Comparison of ENCODE assay signal across 9 cellular contexts in genomic region chr1:36320767-36321118, GRCh38. TPM values are rescaled to one million over a fixed set of nuclear protein-coding genes. Genes with fewer than 3 reads are reported as not detected.
A peak's percentile ranks its signal among the peaks of the same experiment; 100 is the strongest.
DNase-seq lines count a peak whose midpoint lies in the region; ATAC-seq and TF ChIP-seq lines count a peak whose summit lies in the region.
"Had no signal": no experiment of that assay in that cellular context is flagged by ENCODE, and none has a peak within 500 bp of the region (broad histone marks: within the 10 kb centered on the region; RNA-seq: fewer than 3 reads in every experiment).

No MANE protein-coding gene starts in this region.

- 95% methylated on average over 22 of the region's 23 CpGs for WGBS in SK-N-SH (ENCODE audit: low lambda C conversion rate)

- no peak overlapping the region for H2AFZ ChIP-seq in SK-N-SH (ENCODE audit: low read depth)

- H3F3A ChIP-seq in SK-N-SH (replicated peaks; ENCODE audit: insufficient read depth) = peaks cover 8% of the 10 kb centered on the region

- no peak for TF ChIP-seq CTCF in cardiac muscle cell (IDR thresholded peaks at IDR 0.05; ENCODE audit: low read depth, low read length)
- no peak for TF ChIP-seq CTCF in coronary artery (IDR thresholded peaks at IDR 0.05)
- no peak for TF ChIP-seq CTCF in uterus (IDR thresholded peaks at IDR 0.05)
- TF ChIP-seq CTCF in SK-N-SH (IDR thresholded peaks at IDR 0.05) = no peak

- CTCF ChIA-PET in SK-N-SH (lab: Yijun Ruan, JAX) = interaction anchor here (0.6 to 2.5 kb wide), 2 partner anchors 12 to 61 kb away, joined by 3 to 8 read pairs; no protein-coding TSS in a partner anchor

- H3K27me3 ChIP-seq in cardiac muscle cell = no peaks in the 10 kb centered on the region
- H3K27me3 ChIP-seq in mucosa of rectum (ENCODE audit: control insufficient read depth in 2 of 2, insufficient read depth in 2 of 2, low read length in 2 of 2) = peaks cover 0 to 3% of the 10 kb centered on the region in 2 donors
- H3K27me3 ChIP-seq in uterus = no peaks in the 10 kb centered on the region
- H3K27me3 ChIP-seq in SK-N-SH (ENCODE audit: insufficient read depth) = no peaks in the 10 kb centered on the region

- peak overlapping the region in 1 of 2 donors; percentile 52 for H3K9ac ChIP-seq in mucosa of rectum (ENCODE audit: low read depth in 1 of 2, low read length in 2 of 2)
- no peak overlapping the region for H3K9ac ChIP-seq in SK-N-SH

- peaks cover 18% of the 10 kb centered on the region; the same call in 1 of the 2 replicates for H3K79me2 ChIP-seq in SK-N-SH (ENCODE audit: insufficient read depth)

- H3K4me3 ChIP-seq in cardiac muscle cell = no peak overlapping the region
- peak overlapping the region; percentile 91 for H3K4me3 ChIP-seq in coronary artery
- H3K4me3 ChIP-seq in mucosa of rectum (ENCODE audit: low read length in 2 of 2) = peak overlapping the region; percentile 54 to 56
- peak overlapping the region; percentile 36 to 68 for H3K4me3 ChIP-seq in uterus
- H3K4me3 ChIP-seq in SK-N-SH (ENCODE audit: low read depth in 2 of 2, low read length in 1 of 2) = no peak overlapping the region

- no peak overlapping the region for H3K4me2 ChIP-seq in SK-N-SH

- H3K27ac ChIP-seq in cardiac muscle cell (peak overlapping the region; percentile 83), coronary artery (peak overlapping the region; percentile 93 to 98), mucosa of rectum (ENCODE audit: low read depth in 2 of 2, low read length in 2 of 2) (peak overlapping the region; percentile 0 to 79), uterus (peak overlapping the region; percentile 94 to 97), SK-N-SH (ENCODE audit: low read depth in 2 of 2, low read length in 1 of 2) (no peak overlapping the region; a peak in 1 of 4 replicates)

- DNase-seq in cardiac muscle cell (ENCODE audit: low read depth in 1 of 2, low spot score in 1 of 2) (no peak), left cardiac atrium (no peak), coronary artery (ENCODE audit: low spot score) (no peak), uterus (peak in 1 of 2 donors; percentile 36), activated gamma-delta T cell treated with Interleukin-2 at 50 U/mL for 16 hours (no peak), NCI-H1105 treated with DMSO at 0.1 percent for 48 hours (lab: John Stamatoyannopoulos, UW) (no peak), SK-N-SH (no peak)
- DNase-seq: DMS153 had no signal

- POLR2A ChIA-PET in SK-N-SH (lab: Yijun Ruan, JAX) = no interaction called here

- TF ChIP-seq POLR2A in uterus (IDR thresholded peaks at IDR 0.05) = no peak

- peaks cover 31% of the 10 kb centered on the region for H3K4me1 ChIP-seq in cardiac muscle cell (ENCODE audit: low read depth)
- H3K4me1 ChIP-seq in mucosa of rectum (ENCODE audit: control insufficient read depth in 2 of 2, insufficient read depth in 2 of 2, low read length in 2 of 2) = peaks cover 16% of the 10 kb centered on the region in 2 donors
- peaks cover 8 to 12% of the 10 kb centered on the region in 2 donors for H3K4me1 ChIP-seq in uterus
- H3K4me1 ChIP-seq in SK-N-SH (ENCODE audit: control insufficient read depth in 1 of 2, insufficient read depth in 2 of 2, low read depth in 1 of 2, low read length in 1 of 2) = peaks cover 9 to 24% of the 10 kb centered on the region in 2 experiments; a peak in 1 of 4 replicates

- no peak for TF ChIP-seq RAD21 in SK-N-SH (IDR thresholded peaks at IDR 0.05; ENCODE audit: low read length)

- no peak for ATAC-seq in left cardiac atrium

- TF ChIP-seq EP300 in SK-N-SH (IDR thresholded peaks at IDR 0.05; ENCODE audit: borderline replicate concordance in 1 of 2, low read depth in 1 of 2, low read length in 1 of 2) = no peak

- intact Hi-C loops in left cardiac atrium (cut with DNase I) = no loop called here
- intact Hi-C loops in uterus (cut with DNase I; ENCODE audit: low total_unique reads) = no loop called here

- H3K36me3 ChIP-seq in cardiac muscle cell = no peaks in the 10 kb centered on the region
- no peaks in the 10 kb centered on the region for H3K36me3 ChIP-seq in mucosa of rectum (ENCODE audit: control insufficient read depth in 2 of 2, insufficient read depth in 2 of 2, low read length in 2 of 2)
- H3K36me3 ChIP-seq in uterus = no peaks in the 10 kb centered on the region
- peaks cover 0 to 6% of the 10 kb centered on the region in 2 experiments for H3K36me3 ChIP-seq in SK-N-SH (replicated peaks in 1 of 2; ENCODE audit: control insufficient read depth in 1 of 2, insufficient read depth in 2 of 2, low read length in 1 of 2)

- H3K9me3 ChIP-seq in cardiac muscle cell (ENCODE audit: low read depth) (no peaks in the 10 kb centered on the region), mucosa of rectum (ENCODE audit: control insufficient read depth in 2 of 2, low read length in 2 of 2) (no peaks in the 10 kb centered on the region), uterus (no peaks in the 10 kb centered on the region), SK-N-SH (no peaks in the 10 kb centered on the region)

- H4K20me1 ChIP-seq in SK-N-SH (ENCODE audit: insufficient read depth) = 0 out of 2 replicates have a peak, but pooled peaks cover 3% of the 10 kb centered on the region

- H3K9me2 ChIP-seq in SK-N-SH = no peaks in the 10 kb centered on the region

TF ChIP-seq in SK-N-SH, 30 proteins besides CTCF, POLR2A, EP300 and RAD21 (continues in another document):
- no peak for TF ChIP-seq MAX (IDR thresholded peaks at IDR 0.05; ENCODE audit: low read depth)
- no peak for TF ChIP-seq TAF1 (IDR thresholded peaks at IDR 0.05; ENCODE audit: borderline replicate concordance, low read depth, low read length)
- no peak for TF ChIP-seq NRF1 (IDR thresholded peaks at IDR 0.05; ENCODE audit: low read depth, low read length)
- TF ChIP-seq IRF3 (IDR thresholded peaks at IDR 0.05; ENCODE audit: low read depth, low read length) = no peak
- no peak for TF ChIP-seq MXI1 (IDR thresholded peaks at IDR 0.05; ENCODE audit: low read depth, low read length)
- TF ChIP-seq RXRA (IDR thresholded peaks at IDR 0.05; ENCODE audit: borderline replicate concordance, low read depth) = no peak
- TF ChIP-seq USF1 (IDR thresholded peaks at IDR 0.05; ENCODE audit: borderline replicate concordance, low read depth) = no peak
- TF ChIP-seq REST (IDR thresholded peaks at IDR 0.05; ENCODE audit: low read depth, low read length) = no peak
- TF ChIP-seq YY1 (IDR thresholded peaks at IDR 0.05; ENCODE audit: low read depth) = no peak

RNA-seq across cellular contexts. Expression of gene EVA1B, which starts 2.7 kb away (rescaled TPM):
- total RNA-seq in cardiac muscle cell (26.6 and 40.4 TPM in 2 replicates), left cardiac atrium (10 to 100 TPM; 15.6 to 16.7 TPM), uterus (100 to 1,000 TPM in 1 of 4 donors, 10 to 100 TPM in 3; 20.9 to 122 (median 62.4) TPM)
- polyA plus RNA-seq in cardiac muscle cell (23.6 and 24.5 TPM in 2 replicates), SK-N-SH (2012; rRNA removed) (34.1 and 38.9 TPM in 2 replicates)
- 18.8 and 34.7 TPM in 2 replicates for polyA plus RNA-seq in SK-N-SH (2012; cell fraction: cytosol; rRNA removed)
- polyA plus RNA-seq in SK-N-SH (2012; cell fraction: nucleus; rRNA removed) = 15.4 and 32.2 TPM in 2 replicates

RNA-seq across cellular contexts. Expression of gene SH3D21, which starts 14.6 kb away (rescaled TPM):
- 21.5 and 44.0 TPM in 2 replicates for total RNA-seq in cardiac muscle cell
- 13.5 and 22.8 TPM in 2 replicates for polyA plus RNA-seq in cardiac muscle cell
- total RNA-seq in left cardiac atrium = 1 to 10 TPM; 2.5 to 3.0 TPM
- total RNA-seq in uterus = 10 to 100 TPM in 2 of 4 donors, not detected in 2; 11.3 to 11.8 TPM
- polyA plus RNA-seq in SK-N-SH (2012; rRNA removed) = 1.6 and 1.8 TPM in 2 replicates
- polyA plus RNA-seq in SK-N-SH (2012; cell fraction: cytosol; rRNA removed) = 0.18 and 0.41 TPM in 2 replicates
- polyA plus RNA-seq in SK-N-SH (2012; cell fraction: nucleus; rRNA removed) = 11.4 and 16.6 TPM in 2 replicates

Comparison
In these comparisons a context has a peak if more than half of its experiments do, and no peak if none do; other contexts are left out.
1. H3K27ac ChIP-seq: peak in cardiac muscle cell (single experiment), coronary artery (2 of 2), mucosa of rectum (2 of 2) and uterus (2 of 2); none in SK-N-SH (0 of 2).
2. H3K4me3 ChIP-seq: peak in coronary artery (single experiment), mucosa of rectum (2 of 2) and uterus (2 of 2); none in cardiac muscle cell (single experiment) and SK-N-SH (0 of 2).